13 cellular contexts compared by ENCODE assay signal in the genomic region with DNA sequence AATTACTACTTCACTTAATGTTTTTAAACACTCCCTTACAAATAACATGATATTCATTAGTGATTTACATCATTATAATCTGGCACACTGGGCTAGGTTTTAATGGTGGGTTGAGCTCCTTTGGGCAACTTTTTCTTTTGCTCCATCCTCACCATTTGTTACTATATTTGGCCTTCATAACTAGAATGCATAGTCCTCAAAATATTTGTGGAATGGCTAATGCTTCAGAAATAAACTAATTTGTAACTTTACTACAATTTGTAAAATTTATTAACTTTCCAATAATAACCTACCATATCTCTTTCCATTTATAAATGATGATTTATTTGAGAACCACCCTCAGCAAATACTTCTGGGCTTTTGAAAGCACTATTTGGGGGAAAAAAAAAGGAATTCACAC.
DNase-seq lines count a peak whose midpoint lies in the region; ATAC-seq and TF ChIP-seq lines count a peak whose summit lies in the region.
"Had no signal": no experiment of that assay in that cellular context is flagged by ENCODE, and none has a peak within 500 bp of the region (broad histone marks: within the 10 kb centered on the region; RNA-seq: fewer than 3 reads in every experiment).

No MANE protein-coding gene starts in this region.

- peak overlapping the region; percentile 48 for H3K9ac ChIP-seq in iPS-18a (ENCODE audit: low read length)
- H3K9ac ChIP-seq: BLaER1 treated with 17β-estradiol and CSF1 and Interleukin-3, amounts not matched to agents 10 nM and 100 nM had no signal

- intact Hi-C loops in CD8-positive, alpha-beta T cell (cut with DNase I, micrococcal nuclease) = loop anchor here in 1 of 2 experiments (10.0 kb wide), 1 partner anchor 127 kb away; no protein-coding TSS in a partner anchor

- peak overlapping the region; percentile 72 for H3K27ac Mint-ChIP-seq in HFFc6
- peak overlapping the region; percentile 92 for H3K27ac Mint-ChIP-seq in WTC11
- H3K27ac Mint-ChIP-seq in CD8-positive, alpha-beta T cell = no peak overlapping the region

- H3K4me1 Mint-ChIP-seq in HFFc6 (ENCODE audit: low read depth) (peaks cover 62% of the 10 kb centered on the region), WTC11 (peaks cover 76% of the 10 kb centered on the region)
- H3K4me1 Mint-ChIP-seq in CD8-positive, alpha-beta T cell (ENCODE audit: low read depth) = peaks cover 5% of the 10 kb centered on the region

- H3K27me3 Mint-ChIP-seq in HFFc6 (ENCODE audit: insufficient read depth) (no peaks in the 10 kb centered on the region; the same call in 1 of the 2 replicates), WTC11 (ENCODE audit: low read depth) (no peaks in the 10 kb centered on the region)
- no peaks in the 10 kb centered on the region for H3K27me3 Mint-ChIP-seq in CD8-positive, alpha-beta T cell (ENCODE audit: low read depth)

- peaks cover 58% of the 10 kb centered on the region for H3K4me1 ChIP-seq in iPS-18a (ENCODE audit: control insufficient read depth, low read depth, low read length)
- H3K4me1 ChIP-seq in CD8-positive, alpha-beta T cell (ENCODE audit: insufficient read depth, low read length) = no peaks in the 10 kb centered on the region

- no peak overlapping the region for H3K4me3 ChIP-seq in iPS-18a (ENCODE audit: low read length)
- no peak overlapping the region for H3K4me3 ChIP-seq in CD8-positive, alpha-beta T cell (ENCODE audit: low read depth, low read length)
- H3K4me3 ChIP-seq: BLaER1 treated with 17β-estradiol and CSF1 and Interleukin-3, amounts not matched to agents 10 nM and 100 nM had no signal

- peak overlapping the region; percentile 83 for H3K27ac ChIP-seq in iPS-18a (ENCODE audit: low read length)
- no peak overlapping the region for H3K27ac ChIP-seq in CD8-positive, alpha-beta T cell (ENCODE audit: low read depth, low read length)
- H3K27ac ChIP-seq: BLaER1 treated with 17β-estradiol and CSF1 and Interleukin-3, amounts not matched to agents 10 nM and 100 nM had no signal

- H3K4me3 Mint-ChIP-seq in HFFc6 = peak overlapping the region; percentile 39
- no peak overlapping the region for H3K4me3 Mint-ChIP-seq in WTC11
- no peak overlapping the region for H3K4me3 Mint-ChIP-seq in CD8-positive, alpha-beta T cell

- H3K36me3 Mint-ChIP-seq in HFFc6 (ENCODE audit: low read depth) (no peaks in the 10 kb centered on the region), WTC11 (no peaks in the 10 kb centered on the region)
- H3K36me3 Mint-ChIP-seq in CD8-positive, alpha-beta T cell = no peaks in the 10 kb centered on the region

- no peaks in the 10 kb centered on the region for H3K9me3 Mint-ChIP-seq in HFFc6
- no peaks in the 10 kb centered on the region for H3K9me3 Mint-ChIP-seq in WTC11
- no peaks in the 10 kb centered on the region for H3K9me3 Mint-ChIP-seq in CD8-positive, alpha-beta T cell

- ATAC-seq in WTC11 = no peak
- no peak for ATAC-seq in CD8-positive, alpha-beta T cell
- ATAC-seq: HepG2 had no signal

- POLR2A ChIA-PET in WTC11 (lab: Charles Lee) = interaction anchor here (0.6 to 2.2 kb wide), 3 partner anchors 19 to 85 kb away, joined by 3 to 7 read pairs (median 3); partner anchors contain the start of gene PEX16
- POLR2A ChIA-PET in CD8-positive, alpha-beta T cell (lab: Charles Lee) = no interaction called here

- H3K9me3 ChIP-seq in iPS-18a (ENCODE audit: control insufficient read depth, low read depth, low read length) = no peaks in the 10 kb centered on the region
- H3K9me3 ChIP-seq in CD8-positive, alpha-beta T cell (ENCODE audit: low read length) = no peaks in the 10 kb centered on the region
- H3K9me3 ChIP-seq: BLaER1 treated with 17β-estradiol and CSF1 and Interleukin-3, amounts not matched to agents 10 nM and 100 nM had no signal

- TF ChIP-seq CTCF in HFFc6 (IDR thresholded peaks at IDR 0.05) = no peak
- no peak for TF ChIP-seq CTCF in WTC11 (IDR thresholded peaks at IDR 0.05)
- no peak for TF ChIP-seq CTCF in CD8-positive, alpha-beta T cell (IDR thresholded peaks at IDR 0.05)

- DNase-seq in HFFc6 (no peak), WTC11 (ENCODE audit: low spot score) (no peak), UCSD-AML1 (lab: John Stamatoyannopoulos, UW; ENCODE audit: unreplicated experiment) (no peak), DMS153 treated with DMSO at 0.1 percent for 48 hours (lab: John Stamatoyannopoulos, UW; ENCODE audit: unreplicated experiment) (no peak), SIG-M5 (lab: John Stamatoyannopoulos, UW) (no peak)
- no peak for DNase-seq in CD8-positive, alpha-beta T cell
- DNase-seq: NCI-H1105 treated with DMSO at 0.1 percent for 48 hours, NCI-H187, NCI-H446 treated with DMSO at 0.1 percent for 48 hours, NCI-H748 treated with DMSO at 0.1 percent for 48 hours had no signal

- CTCF ChIA-PET in WTC11 (lab: Charles Lee) = interaction anchor here (0.9 to 1.9 kb wide), 10 partner anchors 9 to 231 kb away, joined by 3 to 14 read pairs (median 4); partner anchors contain the start of gene PHF21A
- CTCF ChIA-PET in CD8-positive, alpha-beta T cell (lab: Charles Lee) = interaction anchor here (4.1 kb wide), 1 partner anchor 37 kb away, joined by 17 read pairs; no protein-coding TSS in a partner anchor

- no peaks in the 10 kb centered on the region for H3K36me3 ChIP-seq in iPS-18a (ENCODE audit: control insufficient read depth, low read depth, low read length)
- H3K36me3 ChIP-seq in CD8-positive, alpha-beta T cell (ENCODE audit: insufficient read depth, low read length) = no peaks in the 10 kb centered on the region

- no peaks in the 10 kb centered on the region for H3K27me3 ChIP-seq in iPS-18a (ENCODE audit: control insufficient read depth, insufficient read depth, low read length)
- no peaks in the 10 kb centered on the region for H3K27me3 ChIP-seq in CD8-positive, alpha-beta T cell (ENCODE audit: insufficient read depth, low read length)
- H3K27me3 ChIP-seq: BLaER1 treated with 17β-estradiol and CSF1 and Interleukin-3, amounts not matched to agents 10 nM and 100 nM had no signal

TF ChIP-seq in WTC11, 78 proteins besides CTCF, POLR2A, EP300 and RAD21:
- TF ChIP-seq MAX (CRISPR knock-in tag; IDR thresholded peaks at IDR 0.05) (no peak), FOXP1 (CRISPR knock-in tag; IDR thresholded peaks at IDR 0.05; ENCODE audit: borderline replicate concordance) (no peak), ZNF121 (CRISPR knock-in tag; IDR thresholded peaks at IDR 0.05) (no peak), ZNF317 (CRISPR knock-in tag; IDR thresholded peaks at IDR 0.05; ENCODE audit: borderline replicate concordance, low read depth) (no peak), NR3C1 (CRISPR knock-in tag; conservative IDR thresholded peaks at IDR 0.05; ENCODE audit: low read depth) (no peak), ZNF423 (CRISPR knock-in tag; IDR thresholded peaks at IDR 0.05) (no peak), RORB (CRISPR knock-in tag; IDR thresholded peaks at IDR 0.05) (no peak), KAT7 (CRISPR knock-in tag; IDR thresholded peaks at IDR 0.05; ENCODE audit: borderline replicate concordance) (no peak), ATF6 (CRISPR knock-in tag; IDR thresholded peaks at IDR 0.05) (no peak), NFATC4 (CRISPR knock-in tag; IDR thresholded peaks at IDR 0.05) (no peak), TP53 (CRISPR knock-in tag; IDR thresholded peaks at IDR 0.05) (no peak), JAZF1 (CRISPR knock-in tag; IDR thresholded peaks at IDR 0.05) (no peak)
- TF ChIP-seq, protein P1, sequence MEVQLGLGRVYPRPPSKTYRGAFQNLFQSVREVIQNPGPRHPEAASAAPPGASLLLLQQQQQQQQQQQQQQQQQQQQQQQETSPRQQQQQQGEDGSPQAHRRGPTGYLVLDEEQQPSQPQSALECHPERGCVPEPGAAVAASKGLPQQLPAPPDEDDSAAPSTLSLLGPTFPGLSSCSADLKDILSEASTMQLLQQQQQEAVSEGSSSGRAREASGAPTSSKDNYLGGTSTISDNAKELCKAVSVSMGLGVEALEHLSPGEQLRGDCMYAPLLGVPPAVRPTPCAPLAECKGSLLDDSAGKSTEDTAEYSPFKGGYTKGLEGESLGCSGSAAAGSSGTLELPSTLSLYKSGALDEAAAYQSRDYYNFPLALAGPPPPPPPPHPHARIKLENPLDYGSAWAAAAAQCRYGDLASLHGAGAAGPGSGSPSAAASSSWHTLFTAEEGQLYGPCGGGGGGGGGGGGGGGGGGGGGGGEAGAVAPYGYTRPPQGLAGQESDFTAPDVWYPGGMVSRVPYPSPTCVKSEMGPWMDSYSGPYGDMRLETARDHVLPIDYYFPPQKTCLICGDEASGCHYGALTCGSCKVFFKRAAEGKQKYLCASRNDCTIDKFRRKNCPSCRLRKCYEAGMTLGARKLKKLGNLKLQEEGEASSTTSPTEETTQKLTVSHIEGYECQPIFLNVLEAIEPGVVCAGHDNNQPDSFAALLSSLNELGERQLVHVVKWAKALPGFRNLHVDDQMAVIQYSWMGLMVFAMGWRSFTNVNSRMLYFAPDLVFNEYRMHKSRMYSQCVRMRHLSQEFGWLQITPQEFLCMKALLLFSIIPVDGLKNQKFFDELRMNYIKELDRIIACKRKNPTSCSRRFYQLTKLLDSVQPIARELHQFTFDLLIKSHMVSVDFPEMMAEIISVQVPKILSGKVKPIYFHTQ (CRISPR knock-in tag; IDR thresholded peaks at IDR 0.05) = no peak
